ENCODE assay signal across 11 cellular contexts in the genomic region with DNA sequence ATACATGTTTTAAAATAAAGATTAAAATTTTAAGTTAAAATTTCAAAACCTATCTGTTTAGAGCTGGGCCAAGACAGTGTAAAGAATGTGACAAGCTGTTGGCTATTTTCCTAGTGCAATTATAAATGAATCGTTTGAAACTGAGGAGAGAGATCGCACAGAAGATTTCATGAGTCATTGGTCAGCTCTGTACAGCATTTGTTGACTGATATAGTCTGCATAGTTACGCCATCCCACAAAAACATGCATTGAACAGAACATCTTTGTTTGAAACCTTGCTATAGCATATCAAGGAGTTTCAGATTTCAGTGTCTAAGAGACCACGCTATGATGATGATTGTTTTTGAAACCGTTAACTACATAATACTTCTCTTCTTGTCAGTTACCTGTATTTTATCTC.
A peak's percentile ranks its signal among the peaks of the same experiment; 100 is the strongest.
DNase-seq lines count a peak whose midpoint lies in the region.
"Had no signal": no experiment of that assay in that cellular context is flagged by ENCODE, and none has a peak within 500 bp of the region (broad histone marks: within the 10 kb centered on the region; RNA-seq: fewer than 3 reads in every experiment).

No MANE protein-coding gene starts in this region.

- DNase-seq in NCI-H2029 (lab: John Stamatoyannopoulos, UW), result peak; percentile 6
- no peak for DNase-seq in NCI-H2029 treated with DMSO at 0.1 percent for 48 hours (lab: John Stamatoyannopoulos, UW)
- peak; percentile 15 for DNase-seq in NCI-H2196 treated with DMSO at 0.1 percent for 48 hours (lab: John Stamatoyannopoulos, UW; ENCODE audit: unreplicated experiment)
- peak; percentile 52 for DNase-seq in dedifferentiated amniotic fluid mesenchymal stem cell (ENCODE audit: extremely low spot score)
- peak; percentile 55 for DNase-seq in putamen (ENCODE audit: low spot score)
- DNase-seq in NCI-H1048 (lab: John Stamatoyannopoulos, UW), result no peak
- no peak for DNase-seq in NCI-H524 treated with DMSO at 0.1 percent for 48 hours (lab: John Stamatoyannopoulos, UW)
- no peak for DNase-seq in NCI-H1694 (lab: John Stamatoyannopoulos, UW)
- DNase-seq: activated naive CD8-positive, alpha-beta T cell treated with anti-CD3 and anti-CD28 coated beads, Interleukin-2, amount 10 ng/mL, durations not matched to agents 7 days and 5 days; AML-193; NCI-H1436 treated with DMSO at 0.1 percent for 48 hours had no signal

Comparison
In these comparisons a context has a peak if more than half of its experiments do, and no peak if none do; other contexts are left out.
1. DNase-seq: peak in NCI-H2029 (single experiment), NCI-H2196 treated with DMSO at 0.1 percent for 48 hours (single experiment), dedifferentiated amniotic fluid mesenchymal stem cell (single experiment) and putamen (single experiment); none in NCI-H2029 treated with DMSO at 0.1 percent for 48 hours (single experiment), NCI-H1048 (single experiment), NCI-H524 treated with DMSO at 0.1 percent for 48 hours (single experiment) and NCI-H1694 (single experiment).